In the genomic region with DNA sequence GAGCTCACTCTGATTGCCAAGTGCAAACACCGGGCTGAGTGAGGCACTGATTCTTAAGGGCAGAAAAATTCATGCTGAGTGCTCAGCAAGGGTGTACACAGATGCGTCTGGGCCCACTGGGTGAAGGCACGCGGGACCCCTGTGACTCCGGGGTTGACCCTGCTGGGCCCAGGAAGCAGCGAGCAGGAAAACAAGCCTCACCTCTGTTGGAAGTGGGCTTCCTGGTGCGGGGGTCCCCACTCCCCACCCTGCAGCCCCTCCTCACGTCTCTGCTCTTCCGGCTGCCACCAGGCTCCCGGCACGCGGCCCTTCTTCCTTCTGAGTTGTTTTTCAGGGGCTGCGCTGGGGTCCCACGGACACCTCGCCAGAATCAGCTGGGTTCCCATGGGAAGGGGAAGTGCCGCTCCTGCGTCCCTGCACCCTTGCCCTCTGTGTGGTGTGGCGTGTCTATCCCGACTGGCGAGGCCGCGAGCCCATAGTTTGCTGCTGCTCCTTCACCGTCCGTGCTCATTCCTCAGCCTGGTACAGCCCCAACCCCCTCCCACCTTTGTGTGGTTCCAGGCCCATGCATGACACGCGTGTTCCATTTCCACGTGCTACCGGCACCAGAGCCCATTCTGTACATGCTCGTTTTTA, we compare ENCODE assay signal across 14 cellular contexts.
A peak's percentile ranks its signal among the peaks of the same experiment; 100 is the strongest.
DNase-seq lines count a peak whose midpoint lies in the region; ATAC-seq and TF ChIP-seq lines count a peak whose summit lies in the region.
"Had no signal": no experiment of that assay in that cellular context is flagged by ENCODE, and none has a peak within 500 bp of the region (broad histone marks: within the 10 kb centered on the region; RNA-seq: fewer than 3 reads in every experiment).

No MANE protein-coding gene starts in this region.

- ATAC-seq in SK-N-SH treated with all-trans-retinoic acid at 6 μM for 48 hours: no peak
- no peak for ATAC-seq in HG02642 (IDR thresholded peaks at IDR 0.05; ENCODE audit: poor library complexity, unreplicated experiment)
- ATAC-seq: activated naive CD8-positive, alpha-beta T cell treated with anti-CD3 and anti-CD28 coated beads, Interleukin-2, amount 50 U/mL, for 24 hours had no signal

- H3K4me3 ChIP-seq in HEK293 (ENCODE audit: low read depth, low read length): no peak overlapping the region
- no peak overlapping the region for H3K4me3 ChIP-seq in endodermal cell (ENCODE audit: low read length)
- H3K4me3 ChIP-seq in neuronal stem cell (ENCODE audit: low read length in 2 of 2): no peak overlapping the region
- no peak overlapping the region for H3K4me3 ChIP-seq in CD4-positive, alpha-beta memory T cell (ENCODE audit: low read length in 2 of 2)

- peak overlapping the region; percentile 35 for H3K18ac ChIP-seq in neuronal stem cell (ENCODE audit: low read length)

- H2BK5ac ChIP-seq in neuronal stem cell (ENCODE audit: low read length): no peak overlapping the region

- no peak overlapping the region for H4K91ac ChIP-seq in neuronal stem cell (ENCODE audit: low read depth, low read length, poor library complexity)

- no peak overlapping the region for H2BK120ac ChIP-seq in neuronal stem cell (ENCODE audit: low read depth, low read length)

- H2BK12ac ChIP-seq in neuronal stem cell (ENCODE audit: low read length): no peak overlapping the region

- H3K36me3 Mint-ChIP-seq in CD14-positive monocyte (no peaks in the 10 kb centered on the region), endodermal cell (ENCODE audit: low read depth) (no peaks in the 10 kb centered on the region)
- H3K36me3 Mint-ChIP-seq in CD4-positive, alpha-beta memory T cell: no peaks in the 10 kb centered on the region
- H3K36me3 Mint-ChIP-seq: mesothelial cell of epicardium had no signal

- no peak overlapping the region for H3K9ac ChIP-seq in endodermal cell (ENCODE audit: extremely low read depth, low read length, poor library complexity, severe bottlenecking)
- no peak overlapping the region for H3K9ac ChIP-seq in neuronal stem cell (ENCODE audit: low read depth, low read length, poor library complexity)

- intact Hi-C loops in CD14-positive monocyte (cut with micrococcal nuclease): no loop called here
- intact Hi-C loops in CD4-positive, alpha-beta memory T cell (cut with micrococcal nuclease): no loop called here

- H3K4ac ChIP-seq in neuronal stem cell (ENCODE audit: low read length): no peak overlapping the region

- CTCF ChIA-PET in HEK293 (lab: Yijun Ruan, JAX): no interaction called here
- CTCF ChIA-PET in CD4-positive, alpha-beta memory T cell (lab: Charles Lee; ENCODE audit: partially characterized antibody): no interaction called here

- no peak overlapping the region for H3K4me2 ChIP-seq in neuronal stem cell (ENCODE audit: insufficient read depth, low read length, poor library complexity, severe bottlenecking)

- H3K27me3 Mint-ChIP-seq in CD14-positive monocyte (ENCODE audit: low read depth in 3 of 3) (peaks cover 4 to 11% (median 10%) of the 10 kb centered on the region in 3 donors), endodermal cell (ENCODE audit: insufficient read depth) (no peaks in the 10 kb centered on the region)
- H3K27me3 Mint-ChIP-seq in CD4-positive, alpha-beta memory T cell: peaks cover 20% of the 10 kb centered on the region in 2 donors

- H3K27ac ChIP-seq in HEK293 (ENCODE audit: extremely low read depth, low read depth, low read length): no peak overlapping the region
- H3K27ac ChIP-seq in endodermal cell (ENCODE audit: low read depth, low read length): no peak overlapping the region
- no peak overlapping the region for H3K27ac ChIP-seq in neuronal stem cell (replicated peaks; ENCODE audit: low read length)
- H3K27ac ChIP-seq in CD4-positive, alpha-beta memory T cell (ENCODE audit: low read depth, low read length): no peak overlapping the region

- WGBS in endodermal cell (ENCODE audit: insufficient coverage in 1 of 2, insufficient read length in 1 of 2), 2 experiments: 87 to 89% methylated on average over 23 to 29 of the region's 29 CpGs
- WGBS in neuronal stem cell (ENCODE audit: extremely low coverage in 2 of 2, insufficient read length in 2 of 2, insufficient replicate concordance in 1 of 2), 2 donors: no CpG with 5 or more reads among the region's 29 CpGs

- H3K27ac Mint-ChIP-seq in CD14-positive monocyte (no peak overlapping the region), endodermal cell (no peak overlapping the region)
- H3K27ac Mint-ChIP-seq in CD4-positive, alpha-beta memory T cell: no peak overlapping the region
- H3K27ac Mint-ChIP-seq: activated naive CD8-positive, alpha-beta T cell treated with anti-CD3 and anti-CD28 coated beads, Interleukin-2, amount 50 U/mL, for 24 hours; mesothelial cell of epicardium had no signal

- H3K4me1 Mint-ChIP-seq in CD14-positive monocyte: no peaks in the 10 kb centered on the region
- H3K4me1 Mint-ChIP-seq in endodermal cell: no peaks in the 10 kb centered on the region
- no peaks in the 10 kb centered on the region for H3K4me1 Mint-ChIP-seq in CD4-positive, alpha-beta memory T cell
- H3K4me1 Mint-ChIP-seq: activated naive CD8-positive, alpha-beta T cell treated with anti-CD3 and anti-CD28 coated beads, Interleukin-2, amount 50 U/mL, for 24 hours; mesothelial cell of epicardium; neural crest cell had no signal

- peaks cover 0 to 2% (median 0%) of the 10 kb centered on the region in 7 donors for H3K9me3 Mint-ChIP-seq in CD14-positive monocyte
- H3K9me3 Mint-ChIP-seq in endodermal cell: no peaks in the 10 kb centered on the region
- H3K9me3 Mint-ChIP-seq in CD4-positive, alpha-beta memory T cell: peaks cover 0 to 4% (median 0%) of the 10 kb centered on the region in 8 donors
- H3K9me3 Mint-ChIP-seq: activated naive CD8-positive, alpha-beta T cell treated with anti-CD3 and anti-CD28 coated beads, Interleukin-2, amount 50 U/mL, for 24 hours; mesothelial cell of epicardium; neural crest cell had no signal

- H3K27me3 ChIP-seq in endodermal cell (ENCODE audit: control insufficient read depth, insufficient read depth, low read length, poor library complexity, severe bottlenecking) (no peaks in the 10 kb centered on the region), neuronal stem cell (ENCODE audit: control insufficient read depth in 3 of 3, insufficient read depth in 3 of 3, low read depth in 1 of 3, low read length in 3 of 3) (peaks cover 0 to 91% (median 0%) of the 10 kb centered on the region in 3 experiments)
- no peaks in the 10 kb centered on the region for H3K27me3 ChIP-seq in CD4-positive, alpha-beta memory T cell (ENCODE audit: insufficient read depth, low read length)

- H3K79me1 ChIP-seq in neuronal stem cell (ENCODE audit: low read depth, low read length): peaks cover 5% of the 10 kb centered on the region

- no peak for TF ChIP-seq CTCF in CD14-positive monocyte (IDR thresholded peaks at IDR 0.05)
- no peak for TF ChIP-seq CTCF in HEK293 (tag by site-specific recombination; IDR thresholded peaks at IDR 0.05)
- no peak for TF ChIP-seq CTCF in endodermal cell (conservative IDR thresholded peaks at IDR 0.05)

- H2AK5ac ChIP-seq in neuronal stem cell (ENCODE audit: low read depth, low read length): peak overlapping the region; percentile 63

- H3K36me3 ChIP-seq in HEK293 (ENCODE audit: control insufficient read depth in 2 of 2, insufficient read depth in 1 of 2, low read length in 2 of 2) (no peaks in the 10 kb centered on the region), endodermal cell (ENCODE audit: control insufficient read depth, insufficient read depth, low read length) (no peaks in the 10 kb centered on the region), neuronal stem cell (replicated peaks in 1 of 2; ENCODE audit: control insufficient read depth in 2 of 2, insufficient read depth in 2 of 2, low read length in 2 of 2) (no peaks in the 10 kb centered on the region)
- H3K36me3 ChIP-seq in CD4-positive, alpha-beta memory T cell (ENCODE audit: insufficient read depth, low read length): no peaks in the 10 kb centered on the region

- POLR2A ChIA-PET in HEK293 (lab: Yijun Ruan, JAX): no interaction called here
- POLR2A ChIA-PET in CD4-positive, alpha-beta memory T cell (lab: Charles Lee; ENCODE audit: partially characterized antibody): no interaction called here

- H3K14ac ChIP-seq in neuronal stem cell (ENCODE audit: low read length): peak overlapping the region; percentile 97

- H4K8ac ChIP-seq in neuronal stem cell (ENCODE audit: low read depth, low read length): no peak overlapping the region

- no peak overlapping the region for H3K23ac ChIP-seq in neuronal stem cell (ENCODE audit: low read depth, low read length, poor library complexity)

- no peak overlapping the region for H2AFZ ChIP-seq in neuronal stem cell (ENCODE audit: low read length)

- H3K9me3 ChIP-seq in HEK293 (ENCODE audit: control insufficient read depth, insufficient read depth, low read depth, low read length): no peaks in the 10 kb centered on the region
- H3K9me3 ChIP-seq in endodermal cell (ENCODE audit: control insufficient read depth, low read length): no peaks in the 10 kb centered on the region
- H3K9me3 ChIP-seq in neuronal stem cell (replicated peaks in 1 of 2; ENCODE audit: control insufficient read depth in 2 of 2, insufficient read depth in 1 of 2, low read depth in 1 of 2, low read length in 2 of 2): no peaks in the 10 kb centered on the region
- H3K9me3 ChIP-seq in CD4-positive, alpha-beta memory T cell (ENCODE audit: control insufficient read depth in 1 of 2, low read length in 2 of 2): no peaks in the 10 kb centered on the region

- DNase-seq in CD14-positive monocyte (ENCODE audit: low spot score) (peak; percentile 23), endodermal cell (peak; percentile 36), neuronal stem cell (ENCODE audit: low spot score) (no peak)
- no peak for DNase-seq in CD4-positive, alpha-beta memory T cell
- DNase-seq: activated CD4-positive, CD25-positive, alpha-beta regulatory T cell; activated naive CD8-positive, alpha-beta T cell treated with anti-CD3 and anti-CD28 coated beads, Interleukin-2, amount 50 U/mL, for 24 hours; MV-4-11; NCI-H2029; NCI-H446 treated with DMSO at 0.1 percent for 48 hours had no signal

- H3K4me1 ChIP-seq in HEK293 (ENCODE audit: control insufficient read depth, insufficient read depth, low read length): no peaks in the 10 kb centered on the region
- no peaks in the 10 kb centered on the region for H3K4me1 ChIP-seq in endodermal cell (ENCODE audit: control insufficient read depth, insufficient read depth, low read length)
- no peaks in the 10 kb centered on the region for H3K4me1 ChIP-seq in neuronal stem cell (ENCODE audit: control insufficient read depth in 2 of 2, insufficient read depth in 1 of 2, low read depth in 1 of 2, low read length in 2 of 2)
- no peaks in the 10 kb centered on the region for H3K4me1 ChIP-seq in CD4-positive, alpha-beta memory T cell (ENCODE audit: insufficient read depth, low read length)

- H2BK15ac ChIP-seq in neuronal stem cell (ENCODE audit: low read length): peak overlapping the region; percentile 58

- H3K4me3 Mint-ChIP-seq in CD14-positive monocyte: no peak overlapping the region
- no peak overlapping the region for H3K4me3 Mint-ChIP-seq in endodermal cell
- H3K4me3 Mint-ChIP-seq in CD4-positive, alpha-beta memory T cell: no peak overlapping the region
- H3K4me3 Mint-ChIP-seq: activated naive CD8-positive, alpha-beta T cell treated with anti-CD3 and anti-CD28 coated beads, Interleukin-2, amount 50 U/mL, for 24 hours; mesothelial cell of epicardium; neural crest cell had no signal

TF ChIP-seq in HEK293, 187 proteins besides CTCF, POLR2A, EP300 and RAD21 (continues in another document):
- TF ChIP-seq ZIC2 (tag by site-specific recombination; IDR thresholded peaks at IDR 0.05): peak; percentile 60

Comparison
In these comparisons a context has a peak if more than half of its experiments do, and no peak if none do; other contexts are left out.
1. DNase-seq: peak in CD14-positive monocyte (single experiment) and endodermal cell (single experiment); none in neuronal stem cell (single experiment) and CD4-positive, alpha-beta memory T cell (0 of 5).